ENCODE assay signal across 8 cellular contexts in genomic region chr12:56629459-56630179, GRCh38. TPM values are rescaled to one million over a fixed set of nuclear protein-coding genes. Genes with fewer than 3 reads are reported as not detected.
DNase-seq lines count a peak whose midpoint lies in the region; ATAC-seq and TF ChIP-seq lines count a peak whose summit lies in the region.

No MANE protein-coding gene starts in this region.

- TF ChIP-seq CTCF in GM12864 (IDR thresholded peaks at IDR 0.05; ENCODE audit: low read depth, low read length, missing control alignments) = no peak

- peak overlapping the region; percentile 99 for H3K4me3 ChIP-seq in GM12864 (ENCODE audit: low read depth, low read length)

- H3K4me3 Mint-ChIP-seq in dendritic cell treated with granulocyte-macrophage colony-stimulating factor and Interleukin-4, amounts not matched to agents 40 ng/mL and 50 ng/mL, for 4 days = peak overlapping the region; percentile 86
- peak overlapping the region; percentile 93 for H3K4me3 Mint-ChIP-seq in stimulated activated memory B cell treated with anti-CD40 and anti-IgM and Interleukin-4, amounts not matched to agents 10 μg/mL and 1 μg/mL and 100 μg/mL, for 72 hours

- no peaks in the 10 kb centered on the region for H3K9me3 Mint-ChIP-seq in dendritic cell treated with granulocyte-macrophage colony-stimulating factor and Interleukin-4, amounts not matched to agents 40 ng/mL and 50 ng/mL, for 4 days
- no peaks in the 10 kb centered on the region for H3K9me3 Mint-ChIP-seq in stimulated activated memory B cell treated with anti-CD40 and anti-IgM and Interleukin-4, amounts not matched to agents 10 μg/mL and 1 μg/mL and 100 μg/mL, for 72 hours

- H3K27ac Mint-ChIP-seq in dendritic cell treated with granulocyte-macrophage colony-stimulating factor and Interleukin-4, amounts not matched to agents 40 ng/mL and 50 ng/mL, for 4 days = peak overlapping the region; percentile 90
- H3K27ac Mint-ChIP-seq in stimulated activated memory B cell treated with anti-CD40 and anti-IgM and Interleukin-4, amounts not matched to agents 10 μg/mL and 1 μg/mL and 100 μg/mL, for 72 hours = peak overlapping the region; percentile 92

- no peaks in the 10 kb centered on the region for H3K27me3 Mint-ChIP-seq in dendritic cell treated with granulocyte-macrophage colony-stimulating factor and Interleukin-4, amounts not matched to agents 40 ng/mL and 50 ng/mL, for 4 days
- no peaks in the 10 kb centered on the region for H3K27me3 Mint-ChIP-seq in stimulated activated memory B cell treated with anti-CD40 and anti-IgM and Interleukin-4, amounts not matched to agents 10 μg/mL and 1 μg/mL and 100 μg/mL, for 72 hours

- intact Hi-C loops in dendritic cell treated with granulocyte-macrophage colony-stimulating factor and Interleukin-4, amounts not matched to agents 40 ng/mL and 50 ng/mL, for 4 days (cut with micrococcal nuclease) = loop anchor here (10.0 kb wide), 1 partner anchor 455 kb away; the partner anchor contains the start of gene NAB2

- DNase-seq in GM12864 (ENCODE audit: low read depth) (no peak), lung microvascular endothelial cell (ENCODE audit: low read depth in 2 of 2) (peak; percentile 20 to 34), cortex of kidney (lab: John Stamatoyannopoulos, UW) (no peak), NCI-H1930 (lab: John Stamatoyannopoulos, UW) (no peak)

- H3K36me3 Mint-ChIP-seq in dendritic cell treated with granulocyte-macrophage colony-stimulating factor and Interleukin-4, amounts not matched to agents 40 ng/mL and 50 ng/mL, for 4 days (ENCODE audit: low read depth) = peaks cover 67% of the 10 kb centered on the region
- H3K36me3 Mint-ChIP-seq in stimulated activated memory B cell treated with anti-CD40 and anti-IgM and Interleukin-4, amounts not matched to agents 10 μg/mL and 1 μg/mL and 100 μg/mL, for 72 hours = peaks cover under 1% of the 10 kb centered on the region

- ATAC-seq in HG03280 (IDR thresholded peaks at IDR 0.05; ENCODE audit: unreplicated experiment) = peak; percentile 3
- peak; percentile 12 to 14 for ATAC-seq in activated CD4-positive, CD25-positive, alpha-beta regulatory T cell treated with anti-CD3 and anti-CD28 coated beads, Interleukin-2, amount 50 U/mL, for 24 hours
- ATAC-seq in stimulated activated memory B cell treated with anti-CD40 and anti-IgM and Interleukin-4, amounts not matched to agents 10 μg/mL and 1 μg/mL and 100 μg/mL, for 72 hours = peak; percentile 18

- H3K4me1 Mint-ChIP-seq in dendritic cell treated with granulocyte-macrophage colony-stimulating factor and Interleukin-4, amounts not matched to agents 40 ng/mL and 50 ng/mL, for 4 days (ENCODE audit: low read depth) = peaks cover 63% of the 10 kb centered on the region
- peaks cover 80% of the 10 kb centered on the region for H3K4me1 Mint-ChIP-seq in stimulated activated memory B cell treated with anti-CD40 and anti-IgM and Interleukin-4, amounts not matched to agents 10 μg/mL and 1 μg/mL and 100 μg/mL, for 72 hours

RNA-seq across cellular contexts. Expression of gene BAZ2A, which starts 0.5 kb away (rescaled TPM):
- 15.9 and 22.6 TPM in 2 replicates for total RNA-seq in lung microvascular endothelial cell

RNA-seq across cellular contexts. Expression of gene ATP5F1B, which starts 16.2 kb away (rescaled TPM):
- 444 and 495 TPM in 2 replicates for total RNA-seq in lung microvascular endothelial cell

RNA-seq across cellular contexts. Expression of gene PTGES3, which starts 58.5 kb away (rescaled TPM):
- 45.2 and 50.3 TPM in 2 replicates for total RNA-seq in lung microvascular endothelial cell

Comparison
In these comparisons a context has a peak if more than half of its experiments do, and no peak if none do; other contexts are left out.
1. DNase-seq: peak in lung microvascular endothelial cell (2 of 2); none in GM12864 (single experiment), cortex of kidney (single experiment) and NCI-H1930 (0 of 2).
2. Peak in every context shown above with its lines, with median percentiles within 50 percentile points of each other: ATAC-seq.